ENCODE assay signal across 8 cellular contexts in the genomic region with DNA sequence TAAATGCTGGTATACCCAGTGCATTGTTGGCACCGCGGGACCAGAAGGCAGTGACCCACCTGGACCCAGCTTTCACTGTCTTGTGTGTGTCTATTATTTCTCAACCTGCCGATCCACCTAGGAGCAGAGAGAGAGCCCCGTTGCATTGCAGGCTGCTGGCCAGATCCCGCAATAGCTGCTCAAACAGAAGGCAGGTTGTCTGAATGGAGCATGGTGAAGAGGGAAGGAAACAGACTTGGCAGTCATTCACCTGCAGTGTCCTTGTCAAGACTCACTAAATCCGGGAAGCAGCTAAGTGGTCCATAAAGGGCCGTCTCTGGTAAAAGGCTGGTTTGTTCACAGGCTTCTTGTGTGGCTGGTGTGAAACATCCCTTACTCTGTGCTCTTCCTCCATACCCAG.
A peak's percentile ranks its signal among the peaks of the same experiment; 100 is the strongest.
DNase-seq lines count a peak whose midpoint lies in the region; TF ChIP-seq lines count a peak whose summit lies in the region.
"Not testable (repeated sequence)": the region's sequence is repeated elsewhere in the genome, so short reads cannot be mapped to it uniquely, and the experiment has no call there.

No MANE protein-coding gene starts in this region.

- H2AFZ ChIP-seq in H9 (ENCODE audit: low read length); smooth muscle cell (ENCODE audit: low read depth): not testable (repeated sequence)

- H4K20me1 ChIP-seq in H9 (ENCODE audit: control insufficient read depth, insufficient read depth, insufficient read length); smooth muscle cell (ENCODE audit: low read depth): not testable (repeated sequence)

- H2BK12ac ChIP-seq in H9 (ENCODE audit: insufficient read length, low read depth, low read length) = not testable (repeated sequence)

- TF ChIP-seq CTCF in H9 (conservative IDR thresholded peaks at IDR 0.05); VCaP (conservative IDR thresholded peaks at IDR 0.05); mesothelial cell of epicardium (IDR thresholded peaks at IDR 0.05; ENCODE audit: unreplicated experiment); smooth muscle cell (IDR thresholded peaks at IDR 0.05; ENCODE audit: borderline replicate concordance, insufficient read depth, poor library complexity, severe bottlenecking): not testable (repeated sequence)

- not testable (repeated sequence) for H2BK20ac ChIP-seq in H9 (ENCODE audit: low read depth, low read length, poor library complexity, severe bottlenecking)

- peaks cover 33 to 34% of the 10 kb centered on the region in 2 experiments for H3K4me1 Mint-ChIP-seq in H9
- peaks cover 23% of the 10 kb centered on the region for H3K4me1 Mint-ChIP-seq in mesothelial cell of epicardium

- H3K9ac ChIP-seq in H9 (ENCODE audit: extremely low read depth, insufficient read length, low read length); smooth muscle cell (ENCODE audit: low read depth): not testable (repeated sequence)

- no CpG with 5 or more reads among the region's 7 CpGs for WGBS in H9 (ENCODE audit: extremely low coverage, insufficient read length, low lambda C conversion rate)
- 82% methylated on average over 7 of the region's 7 CpGs for WGBS in smooth muscle cell (ENCODE audit: low lambda C conversion rate)

- not testable (repeated sequence) for H3K4me3 ChIP-seq in smooth muscle cell

- H3K9me3 ChIP-seq in H9 (ENCODE audit: control insufficient read depth, low read depth, low read length); smooth muscle cell (replicated peaks; ENCODE audit: low read depth): not testable (repeated sequence)

- not testable (repeated sequence) for H3K4me2 ChIP-seq in H9 (ENCODE audit: insufficient read depth, insufficient read length, low read length); smooth muscle cell

- not testable (repeated sequence) for H3K36me3 ChIP-seq in smooth muscle cell (ENCODE audit: low read depth)

- H4K8ac ChIP-seq in H9 (replicated peaks; ENCODE audit: insufficient read length, low read depth, low read length) = not testable (repeated sequence)

- H3F3A ChIP-seq in smooth muscle cell (ENCODE audit: low read depth) = not testable (repeated sequence)

- H4K91ac ChIP-seq in H9 (ENCODE audit: insufficient read length, low read depth, low read length) = not testable (repeated sequence)

- H3K56ac ChIP-seq in H9 (ENCODE audit: insufficient read length, low read depth, low read length) = not testable (repeated sequence)

- H3K27me3 Mint-ChIP-seq in H9 (ENCODE audit: low read depth); mesothelial cell of epicardium (ENCODE audit: low read depth): not testable (repeated sequence)

- not testable (repeated sequence) for H3K18ac ChIP-seq in H9 (ENCODE audit: insufficient read length, low read depth, low read length)

- not testable (repeated sequence) for H3K36me3 Mint-ChIP-seq in H9 (ENCODE audit: insufficient read depth in 1 of 3, low read depth in 3 of 3); mesothelial cell of epicardium

- H2BK15ac ChIP-seq in H9 (ENCODE audit: low read depth, low read length) = not testable (repeated sequence)

- H3K79me2 ChIP-seq in H9 (ENCODE audit: insufficient read depth, low read length); smooth muscle cell (ENCODE audit: low read depth): not testable (repeated sequence)

- DNase-seq in DMS153 (lab: John Stamatoyannopoulos, UW) (peak; percentile 51), NCI-H1105 treated with DMSO at 0.1 percent for 48 hours (lab: John Stamatoyannopoulos, UW) (peak; percentile 6), NCI-H510A treated with DMSO at 0.1 percent for 48 hours (lab: John Stamatoyannopoulos, UW) (peak; percentile 7), cerebellum (ENCODE audit: low spot score) (peak; percentile 41)
- DNase-seq in H9; mesothelial cell of epicardium (ENCODE audit: low spot score in 2 of 2, unreplicated experiment in 2 of 2); smooth muscle cell (lab: John Stamatoyannopoulos, UW; ENCODE audit: unreplicated experiment): not testable (repeated sequence)

- not testable (repeated sequence) for H3K4me3 Mint-ChIP-seq in H9, mesothelial cell of epicardium

- not testable (repeated sequence) for H3K9me3 Mint-ChIP-seq in H9, mesothelial cell of epicardium

- H4K5ac ChIP-seq in H9 (ENCODE audit: insufficient read length, low read depth, low read length) = not testable (repeated sequence)

- H2AK5ac ChIP-seq in H9 (ENCODE audit: insufficient read length, low read length) = not testable (repeated sequence)

- H3K23me2 ChIP-seq in H9 (ENCODE audit: insufficient read length, low read depth, low read length, poor library complexity, severe bottlenecking) = not testable (repeated sequence)

- not testable (repeated sequence) for H3T11ph ChIP-seq in H9 (ENCODE audit: low read length)

- H3K79me1 ChIP-seq in H9 (ENCODE audit: insufficient read depth, low read depth, low read length, poor library complexity, severe bottlenecking) = not testable (repeated sequence)

- H3K23ac ChIP-seq in H9 (ENCODE audit: insufficient read length, low read depth, low read length) = not testable (repeated sequence)

- H3K27ac Mint-ChIP-seq in H9 (0 out of 7 replicates have a peak overlapping the region, but pooled peaks of 2 of the 3 experiments have one; percentile 12 to 14), mesothelial cell of epicardium (peak overlapping the region; percentile 28)

- H2BK120ac ChIP-seq in H9 (ENCODE audit: low read depth, low read length, poor library complexity, severe bottlenecking) = not testable (repeated sequence)

- not testable (repeated sequence) for H3K27me3 ChIP-seq in H9 (ENCODE audit: insufficient read depth, low read length); smooth muscle cell (ENCODE audit: low read depth)

- H2BK5ac ChIP-seq in H9 (ENCODE audit: insufficient read length, low read length) = not testable (repeated sequence)

- H3K4me1 ChIP-seq in H9 (ENCODE audit: insufficient read depth, low read length) = peaks cover 11% of the 10 kb centered on the region; the same call in 1 of the 2 replicates
- not testable (repeated sequence) for H3K4me1 ChIP-seq in smooth muscle cell (ENCODE audit: low read depth)

- not testable (repeated sequence) for H3K4ac ChIP-seq in H9 (ENCODE audit: low read depth, low read length)

- H3K27ac ChIP-seq in H9 (ENCODE audit: insufficient read length, low read depth, low read length) = not testable (repeated sequence)
- H3K27ac ChIP-seq in VCaP (peak overlapping the region; percentile 61), smooth muscle cell (ENCODE audit: low read depth) (peak overlapping the region; percentile 17)

- not testable (repeated sequence) for H3K14ac ChIP-seq in H9 (ENCODE audit: insufficient read depth, low read length)
